8 cellular contexts compared by ENCODE assay signal in the genomic region with DNA sequence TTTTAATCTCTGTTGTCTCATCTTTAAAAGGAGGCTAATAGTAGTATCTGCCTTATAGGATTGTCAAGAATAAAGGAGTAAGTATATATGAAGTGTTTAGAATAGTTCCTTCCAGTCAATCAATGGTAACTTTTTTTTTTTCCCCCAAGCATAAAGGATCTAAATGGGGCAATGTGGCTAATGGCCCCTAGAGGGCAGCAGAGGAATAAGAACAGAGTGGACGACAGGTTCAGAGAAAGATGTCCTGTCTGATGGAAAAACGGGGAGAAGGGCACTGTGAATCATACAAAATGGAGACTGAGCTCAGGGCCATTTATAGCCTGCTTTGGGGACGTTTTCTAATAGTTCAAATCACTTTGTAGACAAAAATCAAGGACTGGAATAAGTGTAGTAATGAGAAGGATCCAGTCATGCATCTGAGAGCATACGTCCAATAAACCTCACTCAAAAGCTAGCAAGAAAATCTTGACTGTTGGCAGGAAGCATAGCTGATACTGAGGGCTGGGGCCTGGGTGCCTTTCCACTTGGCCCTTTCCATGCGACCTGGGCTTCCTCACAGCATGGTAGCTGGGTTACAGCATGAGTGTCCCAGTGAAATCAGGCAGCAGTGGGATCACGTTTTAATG. TPM values are rescaled to one million over a fixed set of nuclear protein-coding genes. Genes with fewer than 3 reads are reported as not detected.
DNase-seq lines count a peak whose midpoint lies in the region; ATAC-seq and TF ChIP-seq lines count a peak whose summit lies in the region.

No MANE protein-coding gene starts in this region.

- H3K27me3 ChIP-seq in adrenal gland, result no peaks in the 10 kb centered on the region

- ATAC-seq in left ventricle myocardium superior (peak; percentile 68), sciatic nerve (peak; percentile 78), GM19035 (IDR thresholded peaks at IDR 0.05; ENCODE audit: unreplicated experiment) (no peak)

- H3K36me3 ChIP-seq in HEK293 (ENCODE audit: control insufficient read depth in 2 of 2, insufficient read depth in 1 of 2, low read length in 2 of 2), result no peaks in the 10 kb centered on the region
- H3K36me3 ChIP-seq in adrenal gland (replicated peaks in 1 of 2), result no peaks in the 10 kb centered on the region

- DNase-seq in DMS79 (lab: John Stamatoyannopoulos, UW), result peak; percentile 52
- peak; percentile 81 for DNase-seq in NCI-H1436 (lab: John Stamatoyannopoulos, UW)
- DNase-seq in T-helper 1 cell, result peak; percentile 19 to 82 (median 46)
- peak; percentile 62 to 87 (median 77) for DNase-seq in adrenal gland
- DNase-seq in left ventricle myocardium superior, result peak; percentile 33
- DNase-seq in sciatic nerve (ENCODE audit: low spot score), result peak; percentile 75

- H3K4me3 ChIP-seq in HEK293 (ENCODE audit: low read depth, low read length) (no peak overlapping the region), adrenal gland (no peak overlapping the region)

- H3K4me1 ChIP-seq in HEK293 (ENCODE audit: control insufficient read depth, insufficient read depth, low read length) (no peaks in the 10 kb centered on the region), adrenal gland (replicated peaks in 1 of 2) (no peaks in the 10 kb centered on the region)

- H3K27ac ChIP-seq in HEK293 (ENCODE audit: extremely low read depth, low read depth, low read length), result no peak overlapping the region
- H3K27ac ChIP-seq in adrenal gland, result no peak overlapping the region

- CTCF ChIA-PET in HEK293 (lab: Yijun Ruan, JAX), result interaction anchor here (0.6 to 3.2 kb wide), 54 partner anchors 9 to 1843 kb away, joined by 3 to 43 read pairs (median 4); partner anchors contain the start of genes IFNG and IFNG-AS1

- intact Hi-C loops in adrenal gland (cut with DNase I) (no loop called here), left ventricle myocardium superior (cut with micrococcal nuclease) (no loop called here), sciatic nerve (cut with DNase I) (no loop called here)

- peak; percentile 68 for TF ChIP-seq CTCF in HEK293 (tag by site-specific recombination; IDR thresholded peaks at IDR 0.05)
- TF ChIP-seq CTCF in adrenal gland (IDR thresholded peaks at IDR 0.05), result peak; percentile 61 to 83 (median 76)

- WGBS in adrenal gland, 4 donors, result 27 to 31% (median 29%) methylated on average over 6 of the region's 6 CpGs

- no peak for TF ChIP-seq POLR2A in adrenal gland (IDR thresholded peaks at IDR 0.05)

- POLR2A ChIA-PET in HEK293 (lab: Yijun Ruan, JAX), result no interaction called here

- H3K9me3 ChIP-seq in HEK293 (ENCODE audit: control insufficient read depth, insufficient read depth, low read depth, low read length) (no peaks in the 10 kb centered on the region), adrenal gland (replicated peaks in 1 of 3) (no peaks in the 10 kb centered on the region)

TF ChIP-seq in HEK293, 187 proteins besides CTCF, POLR2A, EP300 and RAD21 (continues in another document):
- TF ChIP-seq ZNF280C (tag by site-specific recombination; IDR thresholded peaks at IDR 0.05) (no peak), ZNF18 (tag by site-specific recombination; IDR thresholded peaks at IDR 0.05) (no peak), ZNF558 (tag by site-specific recombination; IDR thresholded peaks at IDR 0.05) (peak; percentile 12; the same call in 1 of the 2 replicates), ZNF776 (tag by site-specific recombination; IDR thresholded peaks at IDR 0.05; ENCODE audit: borderline replicate concordance) (no peak), YY1 (tag by site-specific recombination; IDR thresholded peaks at IDR 0.05) (0 out of 2 replicates have a peak, but pooled peaks have one; percentile 39), ZNF211 (tag by site-specific recombination; IDR thresholded peaks at IDR 0.05; ENCODE audit: low read depth) (no peak), SP3 (tag by site-specific recombination; IDR thresholded peaks at IDR 0.05) (no peak), ZNF362 (tag by site-specific recombination; IDR thresholded peaks at IDR 0.05) (peak; percentile 75; the same call in 1 of the 2 replicates), GFI1B (tag by site-specific recombination; IDR thresholded peaks at IDR 0.05) (no peak), ZNF791 (tag by site-specific recombination; IDR thresholded peaks at IDR 0.05) (no peak), ZNF561 (tag by site-specific recombination; IDR thresholded peaks at IDR 0.05; ENCODE audit: borderline replicate concordance) (0 out of 2 replicates have a peak, but pooled peaks have one; percentile 30), SETDB1 (IDR thresholded peaks at IDR 0.05; ENCODE audit: insufficient read length, low read length) (no peak), ZNF707 (tag by site-specific recombination; IDR thresholded peaks at IDR 0.05) (no peak), ZEB2 (tag by site-specific recombination; IDR thresholded peaks at IDR 0.05) (no peak), ZNF473 (tag by site-specific recombination; IDR thresholded peaks at IDR 0.05) (no peak), ZSCAN30 (tag by site-specific recombination; IDR thresholded peaks at IDR 0.05) (no peak), ZNF530 (tag by site-specific recombination; IDR thresholded peaks at IDR 0.05; ENCODE audit: low read depth) (peak; percentile 69; the same call in 1 of the 2 replicates), GLIS1 (tag by site-specific recombination; IDR thresholded peaks at IDR 0.05) (no peak), ZNF138 (tag by site-specific recombination; IDR thresholded peaks at IDR 0.05; ENCODE audit: borderline replicate concordance) (no peak), ZNF660 (tag by site-specific recombination; IDR thresholded peaks at IDR 0.05) (0 out of 2 replicates have a peak, but pooled peaks have one; percentile 43), ZBTB17 (tag by site-specific recombination; IDR thresholded peaks at IDR 0.05) (0 out of 2 replicates have a peak, but pooled peaks have one; percentile 33)
- TF ChIP-seq, protein P1, sequence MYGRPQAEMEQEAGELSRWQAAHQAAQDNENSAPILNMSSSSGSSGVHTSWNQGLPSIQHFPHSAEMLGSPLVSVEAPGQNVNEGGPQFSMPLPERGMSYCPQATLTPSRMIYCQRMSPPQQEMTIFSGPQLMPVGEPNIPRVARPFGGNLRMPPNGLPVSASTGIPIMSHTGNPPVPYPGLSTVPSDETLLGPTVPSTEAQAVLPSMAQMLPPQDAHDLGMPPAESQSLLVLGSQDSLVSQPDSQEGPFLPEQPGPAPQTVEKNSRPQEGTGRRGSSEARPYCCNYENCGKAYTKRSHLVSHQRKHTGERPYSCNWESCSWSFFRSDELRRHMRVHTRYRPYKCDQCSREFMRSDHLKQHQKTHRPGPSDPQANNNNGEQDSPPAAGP (tag by site-specific recombination; IDR thresholded peaks at IDR 0.05), result no peak
- TF ChIP-seq, protein P2, sequence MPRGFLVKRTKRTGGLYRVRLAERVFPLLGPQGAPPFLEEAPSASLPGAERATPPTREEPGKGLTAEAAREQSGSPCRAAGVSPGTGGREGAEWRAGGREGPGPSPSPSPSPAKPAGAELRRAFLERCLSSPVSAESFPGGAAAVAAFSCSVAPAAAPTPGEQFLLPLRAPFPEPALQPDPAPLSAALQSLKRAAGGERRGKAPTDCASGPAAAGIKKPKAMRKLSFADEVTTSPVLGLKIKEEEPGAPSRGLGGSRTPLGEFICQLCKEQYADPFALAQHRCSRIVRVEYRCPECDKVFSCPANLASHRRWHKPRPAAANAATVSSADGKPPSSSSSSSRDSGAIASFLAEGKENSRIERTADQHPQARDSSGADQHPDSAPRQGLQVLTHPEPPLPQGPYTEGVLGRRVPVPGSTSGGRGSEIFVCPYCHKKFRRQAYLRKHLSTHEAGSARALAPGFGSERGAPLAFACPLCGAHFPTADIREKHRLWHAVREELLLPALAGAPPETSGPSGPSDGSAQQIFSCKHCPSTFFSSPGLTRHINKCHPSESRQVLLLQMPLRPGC (tag by site-specific recombination; IDR thresholded peaks at IDR 0.05), result no peak

RNA-seq across cellular contexts. Expression of gene IFNG-AS1, which starts 51.3 kb away (rescaled TPM):
- total RNA-seq in adrenal gland, result under 1 TPM in 1 of 8 donors, not detected in 7; 0.24 TPM
- not detected for polyA plus RNA-seq in adrenal gland
- not detected for total RNA-seq in left ventricle myocardium superior
- 0.27 TPM for total RNA-seq in sciatic nerve
